Comparison of ENCODE assay signal across 19 cellular contexts in genomic region chr9:106110483-106110882, GRCh38.
DNase-seq lines count a peak whose midpoint lies in the region; ATAC-seq and TF ChIP-seq lines count a peak whose summit lies in the region.
"Had no signal": no experiment of that assay in that cellular context is flagged by ENCODE, and none has a peak within 500 bp of the region (broad histone marks: within the 10 kb centered on the region; RNA-seq: fewer than 3 reads in every experiment).

No MANE protein-coding gene starts in this region.

- H3K27ac Mint-ChIP-seq in MCF 10A (ENCODE audit: low read depth, unreplicated experiment) = no peak overlapping the region
- H3K27ac Mint-ChIP-seq: CD4-positive, CD25-positive, alpha-beta regulatory T cell had no signal

- H3K9me3 ChIP-seq in mammary epithelial cell (replicated peaks; ENCODE audit: insufficient read depth, low read length) = no peaks in the 10 kb centered on the region
- H3K9me3 ChIP-seq: BLaER1 had no signal

- H3K27me3 ChIP-seq in mammary epithelial cell (ENCODE audit: insufficient read depth, low read length) = no peaks in the 10 kb centered on the region
- H3K27me3 ChIP-seq: BLaER1 had no signal

- peaks cover 41% of the 10 kb centered on the region for H3K4me1 ChIP-seq in mammary epithelial cell (ENCODE audit: insufficient read depth, low read length)

- H3K4me3 ChIP-seq in mammary epithelial cell (replicated peaks in 1 of 3; ENCODE audit: insufficient read depth in 1 of 3, low read depth in 2 of 3, low read length in 3 of 3) = no peak overlapping the region
- H3K4me3 ChIP-seq: BLaER1, PC-9 had no signal

- peak; percentile 83 for DNase-seq in mammary epithelial cell
- DNase-seq in MCF 10A (ENCODE audit: unreplicated experiment) = no peak
- peak; percentile 43 for DNase-seq in NCI-H748 treated with DMSO at 0.1 percent for 48 hours (lab: John Stamatoyannopoulos, UW)
- peak; percentile 8 for DNase-seq in epithelial cell of prostate (ENCODE audit: low read depth, low spot score)
- no peak for DNase-seq in caudate nucleus (lab: John Stamatoyannopoulos, UW)
- DNase-seq in stimulated activated CD8-positive, alpha-beta memory T cell treated with anti-CD3 and anti-CD28 coated beads, Interleukin-4, amount 100 ng/mL, for 48 hours = no peak
- DNase-seq: CD4-positive, CD25-positive, alpha-beta regulatory T cell; KBM-7; MM.1S; NCI-H1694 treated with DMSO at 0.1 percent for 48 hours; NCI-H446 treated with DMSO at 0.1 percent for 48 hours; NCI-H526; NK-92 treated with Interleukin-12 subunit alpha and Interleukin-12 subunit beta, amount 100 ng/mL, for 24 hours; PC-9; RPMI8226; SHP77 treated with DMSO at 0.1 percent for 48 hours had no signal

- H2AFZ ChIP-seq in mammary epithelial cell (ENCODE audit: low read depth, low read length) = peak overlapping the region; percentile 56
- H2AFZ ChIP-seq: PC-9 had no signal

- H3K36me3 ChIP-seq in mammary epithelial cell (ENCODE audit: insufficient read depth, low read length) = no peaks in the 10 kb centered on the region
- H3K36me3 ChIP-seq: BLaER1 had no signal

- ATAC-seq in HG03039 (IDR thresholded peaks at IDR 0.05; ENCODE audit: unreplicated experiment) = no peak
- ATAC-seq: HCT116 had no signal

- TF ChIP-seq CTCF in mammary epithelial cell (conservative IDR thresholded peaks at IDR 0.05 in 1 of 2, IDR thresholded peaks at IDR 0.05 in 1 of 2; ENCODE audit: extremely low read depth in 1 of 2, insufficient read depth in 1 of 2, low read depth in 1 of 2, low read length in 2 of 2) (no peak), MCF 10A (IDR thresholded peaks at IDR 0.05; ENCODE audit: unreplicated experiment) (no peak)

- H3K4me3 Mint-ChIP-seq in MCF 10A (ENCODE audit: unreplicated experiment) = no peak overlapping the region
- H3K4me3 Mint-ChIP-seq: CD4-positive, CD25-positive, alpha-beta regulatory T cell had no signal

- H3K27me3 Mint-ChIP-seq in MCF 10A (ENCODE audit: insufficient read depth, unreplicated experiment) = no peaks in the 10 kb centered on the region
- H3K27me3 Mint-ChIP-seq: CD4-positive, CD25-positive, alpha-beta regulatory T cell had no signal

- H3K9me3 Mint-ChIP-seq in MCF 10A (ENCODE audit: unreplicated experiment) = peaks cover 24% of the 10 kb centered on the region

- H3K79me2 ChIP-seq in mammary epithelial cell (ENCODE audit: insufficient read depth, low read length) = no peaks in the 10 kb centered on the region

- H3K4me2 ChIP-seq in mammary epithelial cell (ENCODE audit: insufficient read depth, low read depth, low read length) = peak overlapping the region; percentile 65
- H3K4me2 ChIP-seq: BLaER1, PC-9 had no signal

- POLR2A ChIA-PET in MCF 10A (lab: Yijun Ruan, JAX) = interaction anchor here (0.6 kb wide), 1 partner anchor 204 kb away, joined by 3 read pairs; no protein-coding TSS in a partner anchor

- peak overlapping the region; percentile 95 for H3K27ac ChIP-seq in mammary epithelial cell (ENCODE audit: insufficient read depth, low read depth, low read length)
- peak overlapping the region; percentile 63 for H3K27ac ChIP-seq in epithelial cell of prostate
- no peak overlapping the region for H3K27ac ChIP-seq in caudate nucleus (ENCODE audit: low read depth, low read length)
- H3K27ac ChIP-seq: BLaER1, PC-9 had no signal

- peak overlapping the region; percentile 55 for H3K9ac ChIP-seq in mammary epithelial cell (ENCODE audit: insufficient read depth, low read length)
- H3K9ac ChIP-seq: BLaER1 had no signal

- no peaks in the 10 kb centered on the region for H4K20me1 ChIP-seq in mammary epithelial cell (ENCODE audit: insufficient read depth, low read length)
- H4K20me1 ChIP-seq: BLaER1 had no signal

- in situ Hi-C loops in mammary epithelial cell (cut with MboI; ENCODE audit: low sequenced_read_pairs in 2 of 2) = no loop called here

- no TSS peak for BruUV-seq in mammary epithelial cell (replicated peaks; lab: Mats Ljungman, UMichigan)
- BruUV-seq in MCF 10A (replicated peaks; lab: Mats Ljungman, UMichigan) = no TSS peak

- CTCF ChIA-PET in mammary epithelial cell (lab: Charles Lee; ENCODE audit: low non-redundant PET) = no interaction called here
- CTCF ChIA-PET in MCF 10A (lab: Yijun Ruan, JAX) = interaction anchor here (1.5 kb wide), 1 partner anchor 8 kb away, joined by 5 read pairs; no protein-coding TSS in a partner anchor

- intact Hi-C loops in mammary epithelial cell (cut with micrococcal nuclease) = loop anchor here (5.0 kb wide), 1 partner anchor 208 kb away; no protein-coding TSS in a partner anchor
- intact Hi-C loops in MCF 10A (cut with micrococcal nuclease) = no loop called here

- H3K4me1 Mint-ChIP-seq in MCF 10A (ENCODE audit: insufficient read depth, unreplicated experiment) = no peaks in the 10 kb centered on the region
- H3K4me1 Mint-ChIP-seq: CD4-positive, CD25-positive, alpha-beta regulatory T cell had no signal

- no peaks in the 10 kb centered on the region for H3K36me3 Mint-ChIP-seq in MCF 10A (ENCODE audit: insufficient read depth, unreplicated experiment)
- H3K36me3 Mint-ChIP-seq: CD4-positive, CD25-positive, alpha-beta regulatory T cell had no signal

- 0% methylated on average over 2 of the region's 2 CpGs for WGBS in mammary epithelial cell (ENCODE audit: low coverage, missing lambda C conversion rate)

- dilution Hi-C loops in mammary epithelial cell (cut with HindIII; ENCODE audit: low sequenced_read_pairs) = no loop called here

Comparison
In these comparisons a context has a peak if more than half of its experiments do, and no peak if none do; other contexts are left out.
1. DNase-seq: peak in mammary epithelial cell (single experiment), NCI-H748 treated with DMSO at 0.1 percent for 48 hours (single experiment) and epithelial cell of prostate (single experiment); none in MCF 10A (single experiment), caudate nucleus (0 of 61) and stimulated activated CD8-positive, alpha-beta memory T cell treated with anti-CD3 and anti-CD28 coated beads, Interleukin-4, amount 100 ng/mL, for 48 hours (single experiment).